ENCODE assay signal across 1 cellular context in the genomic region with DNA sequence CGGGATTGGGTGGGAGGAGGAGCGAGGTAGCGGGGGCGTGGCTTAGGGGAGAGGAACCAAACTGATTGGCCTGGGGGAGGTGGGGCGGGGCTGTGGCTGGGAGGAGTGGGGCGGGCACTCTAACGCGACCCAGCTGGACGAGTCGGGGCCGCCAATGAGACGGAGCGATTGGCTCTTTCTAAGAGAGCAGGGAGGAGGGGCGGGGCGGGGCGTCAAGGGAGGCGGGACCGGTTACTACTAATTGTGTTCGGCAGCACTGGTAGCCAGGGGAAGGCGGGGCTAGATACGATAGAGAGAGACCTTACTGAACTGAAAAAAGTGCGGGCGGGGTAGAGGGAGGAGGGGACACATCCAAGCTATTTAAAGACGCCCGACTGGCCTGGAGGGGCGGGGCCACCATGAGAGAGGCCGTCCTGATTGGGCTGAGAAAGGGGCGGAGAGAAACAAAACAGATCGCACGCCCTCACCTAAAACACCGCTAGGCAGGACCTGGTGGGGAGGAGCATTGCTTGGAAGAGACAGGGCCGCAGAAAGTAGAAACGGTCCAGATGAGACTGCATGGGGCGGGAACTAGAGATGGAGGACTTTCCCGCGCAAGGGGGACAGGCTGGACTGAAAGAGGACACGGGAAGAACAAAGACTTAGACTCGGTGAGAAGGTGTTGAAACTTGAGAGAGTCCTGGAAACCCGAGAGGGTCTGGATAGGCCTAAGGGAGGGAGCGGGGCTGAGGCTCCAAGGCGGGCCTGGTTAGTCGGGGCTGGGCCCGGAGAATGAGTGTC.
TF ChIP-seq lines count a peak whose summit lies in the region.

A gene (minus strand): TSS at position 232 of the 780 bp plus-strand sequence. CDS start 295 bp downstream, outside the sequence.

TF ChIP-seq in HEK293, 187 proteins besides CTCF, POLR2A, EP300 and RAD21 (continued from another document and continues in another):
- TF ChIP-seq, protein P1, sequence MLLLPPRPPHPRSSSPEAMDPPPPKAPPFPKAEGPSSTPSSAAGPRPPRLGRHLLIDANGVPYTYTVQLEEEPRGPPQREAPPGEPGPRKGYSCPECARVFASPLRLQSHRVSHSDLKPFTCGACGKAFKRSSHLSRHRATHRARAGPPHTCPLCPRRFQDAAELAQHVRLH (tag by site-specific recombination; IDR thresholded peaks at IDR 0.05) = no peak
- peak; percentile 68; the same call in 1 of the 2 replicates for TF ChIP-seq KLF16 (tag by site-specific recombination; IDR thresholded peaks at IDR 0.05)
- TF ChIP-seq ZNF350 (tag by site-specific recombination; IDR thresholded peaks at IDR 0.05) = no peak
- TF ChIP-seq ZNF19 (tag by site-specific recombination; IDR thresholded peaks at IDR 0.05; ENCODE audit: low read depth) = no peak
- no peak for TF ChIP-seq ZNF776 (tag by site-specific recombination; IDR thresholded peaks at IDR 0.05; ENCODE audit: borderline replicate concordance)
- no peak for TF ChIP-seq ZNF239 (tag by site-specific recombination; IDR thresholded peaks at IDR 0.05)
- no peak for TF ChIP-seq HOXC10 (CRISPR knock-in tag; IDR thresholded peaks at IDR 0.05)
- TF ChIP-seq ZNF302 (tag by site-specific recombination; IDR thresholded peaks at IDR 0.05; ENCODE audit: low read depth) = no peak
- TF ChIP-seq SP2 (tag by site-specific recombination; IDR thresholded peaks at IDR 0.05) = peak; percentile 90
- TF ChIP-seq ZNF843 (tag by site-specific recombination; IDR thresholded peaks at IDR 0.05) = no peak
- TF ChIP-seq ZNF660 (tag by site-specific recombination; IDR thresholded peaks at IDR 0.05) = peak; percentile 12; the same call in 1 of the 2 replicates
- TF ChIP-seq FEZF1 (tag by site-specific recombination; IDR thresholded peaks at IDR 0.05) = no peak
- TF ChIP-seq ZNF629 (tag by site-specific recombination; IDR thresholded peaks at IDR 0.05) = no peak; the same call in 1 of the 2 replicates
- no peak for TF ChIP-seq TCF7L2 (IDR thresholded peaks at IDR 0.05; ENCODE audit: borderline replicate concordance, low read depth, low read length)
- TF ChIP-seq, protein P2, sequence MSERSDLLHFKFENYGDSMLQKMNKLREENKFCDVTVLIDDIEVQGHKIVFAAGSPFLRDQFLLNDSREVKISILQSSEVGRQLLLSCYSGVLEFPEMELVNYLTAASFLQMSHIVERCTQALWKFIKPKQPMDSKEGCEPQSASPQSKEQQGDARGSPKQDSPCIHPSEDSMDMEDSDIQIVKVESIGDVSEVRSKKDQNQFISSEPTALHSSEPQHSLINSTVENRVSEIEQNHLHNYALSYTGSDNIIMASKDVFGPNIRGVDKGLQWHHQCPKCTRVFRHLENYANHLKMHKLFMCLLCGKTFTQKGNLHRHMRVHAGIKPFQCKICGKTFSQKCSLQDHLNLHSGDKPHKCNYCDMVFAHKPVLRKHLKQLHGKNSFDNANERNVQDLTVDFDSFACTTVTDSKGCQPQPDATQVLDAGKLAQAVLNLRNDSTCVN (tag by site-specific recombination; optimal IDR thresholded peaks at IDR 0.05) = no peak
- TF ChIP-seq REPIN1 (tag by site-specific recombination; IDR thresholded peaks at IDR 0.05; ENCODE audit: low read depth) = no peak
- no peak for TF ChIP-seq ZNF521 (tag by site-specific recombination; IDR thresholded peaks at IDR 0.05)
- no peak for TF ChIP-seq ZNF571 (tag by site-specific recombination; IDR thresholded peaks at IDR 0.05)
- no peak for TF ChIP-seq ZNF221 (tag by site-specific recombination; IDR thresholded peaks at IDR 0.05; ENCODE audit: borderline replicate concordance)
- TF ChIP-seq OVOL3 (tag by site-specific recombination; IDR thresholded peaks at IDR 0.05) = no peak
- TF ChIP-seq SCRT1 (tag by site-specific recombination; IDR thresholded peaks at IDR 0.05; ENCODE audit: borderline replicate concordance) = no peak
- TF ChIP-seq ZNF16 (tag by site-specific recombination; IDR thresholded peaks at IDR 0.05; ENCODE audit: low read depth) = no peak
- TF ChIP-seq ZNF768 (tag by site-specific recombination; IDR thresholded peaks at IDR 0.05) = no peak
- TF ChIP-seq GLIS2 (tag by site-specific recombination; IDR thresholded peaks at IDR 0.05) = no peak
- TF ChIP-seq ZNF140 (tag by site-specific recombination; IDR thresholded peaks at IDR 0.05) = no peak
- no peak for TF ChIP-seq ZBTB7A (tag by site-specific recombination; IDR thresholded peaks at IDR 0.05; ENCODE audit: low read depth)
- no peak for TF ChIP-seq ZNF596 (tag by site-specific recombination; IDR thresholded peaks at IDR 0.05)
- TF ChIP-seq ZSCAN16 (tag by site-specific recombination; IDR thresholded peaks at IDR 0.05) = no peak
- TF ChIP-seq ZNF157 (tag by site-specific recombination; IDR thresholded peaks at IDR 0.05) = no peak
- no peak for TF ChIP-seq ZNF544 (tag by site-specific recombination; IDR thresholded peaks at IDR 0.05)
- no peak for TF ChIP-seq ZNF677 (tag by site-specific recombination; IDR thresholded peaks at IDR 0.05)
- TF ChIP-seq, protein P3, sequence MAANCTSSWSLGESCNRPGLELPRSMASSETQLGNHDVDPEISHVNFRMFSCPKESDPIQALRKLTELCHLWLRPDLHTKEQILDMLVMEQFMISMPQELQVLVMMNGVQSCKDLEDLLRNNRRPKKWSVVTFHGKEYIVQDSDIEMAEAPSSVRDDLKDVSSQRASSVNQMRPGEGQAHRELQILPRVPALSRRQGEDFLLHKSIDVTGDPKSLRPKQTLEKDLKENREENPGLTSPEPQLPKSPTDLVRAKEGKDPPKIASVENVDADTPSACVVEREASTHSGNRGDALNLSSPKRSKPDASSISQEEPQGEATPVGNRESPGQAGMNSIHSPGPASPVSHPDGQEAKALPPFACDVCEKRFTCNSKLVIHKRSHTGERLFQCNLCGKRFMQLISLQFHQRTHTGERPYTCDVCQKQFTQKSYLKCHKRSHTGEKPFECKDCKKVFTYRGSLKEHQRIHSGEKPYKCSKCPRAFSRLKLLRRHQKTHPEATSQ (tag by site-specific recombination; IDR thresholded peaks at IDR 0.05) = no peak
- TF ChIP-seq, protein P4, sequence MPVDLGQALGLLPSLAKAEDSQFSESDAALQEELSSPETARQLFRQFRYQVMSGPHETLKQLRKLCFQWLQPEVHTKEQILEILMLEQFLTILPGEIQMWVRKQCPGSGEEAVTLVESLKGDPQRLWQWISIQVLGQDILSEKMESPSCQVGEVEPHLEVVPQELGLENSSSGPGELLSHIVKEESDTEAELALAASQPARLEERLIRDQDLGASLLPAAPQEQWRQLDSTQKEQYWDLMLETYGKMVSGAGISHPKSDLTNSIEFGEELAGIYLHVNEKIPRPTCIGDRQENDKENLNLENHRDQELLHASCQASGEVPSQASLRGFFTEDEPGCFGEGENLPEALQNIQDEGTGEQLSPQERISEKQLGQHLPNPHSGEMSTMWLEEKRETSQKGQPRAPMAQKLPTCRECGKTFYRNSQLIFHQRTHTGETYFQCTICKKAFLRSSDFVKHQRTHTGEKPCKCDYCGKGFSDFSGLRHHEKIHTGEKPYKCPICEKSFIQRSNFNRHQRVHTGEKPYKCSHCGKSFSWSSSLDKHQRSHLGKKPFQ (tag by site-specific recombination; IDR thresholded peaks at IDR 0.05) = no peak
- no peak for TF ChIP-seq ZXDB (tag by site-specific recombination; IDR thresholded peaks at IDR 0.05)
- TF ChIP-seq, protein P5, sequence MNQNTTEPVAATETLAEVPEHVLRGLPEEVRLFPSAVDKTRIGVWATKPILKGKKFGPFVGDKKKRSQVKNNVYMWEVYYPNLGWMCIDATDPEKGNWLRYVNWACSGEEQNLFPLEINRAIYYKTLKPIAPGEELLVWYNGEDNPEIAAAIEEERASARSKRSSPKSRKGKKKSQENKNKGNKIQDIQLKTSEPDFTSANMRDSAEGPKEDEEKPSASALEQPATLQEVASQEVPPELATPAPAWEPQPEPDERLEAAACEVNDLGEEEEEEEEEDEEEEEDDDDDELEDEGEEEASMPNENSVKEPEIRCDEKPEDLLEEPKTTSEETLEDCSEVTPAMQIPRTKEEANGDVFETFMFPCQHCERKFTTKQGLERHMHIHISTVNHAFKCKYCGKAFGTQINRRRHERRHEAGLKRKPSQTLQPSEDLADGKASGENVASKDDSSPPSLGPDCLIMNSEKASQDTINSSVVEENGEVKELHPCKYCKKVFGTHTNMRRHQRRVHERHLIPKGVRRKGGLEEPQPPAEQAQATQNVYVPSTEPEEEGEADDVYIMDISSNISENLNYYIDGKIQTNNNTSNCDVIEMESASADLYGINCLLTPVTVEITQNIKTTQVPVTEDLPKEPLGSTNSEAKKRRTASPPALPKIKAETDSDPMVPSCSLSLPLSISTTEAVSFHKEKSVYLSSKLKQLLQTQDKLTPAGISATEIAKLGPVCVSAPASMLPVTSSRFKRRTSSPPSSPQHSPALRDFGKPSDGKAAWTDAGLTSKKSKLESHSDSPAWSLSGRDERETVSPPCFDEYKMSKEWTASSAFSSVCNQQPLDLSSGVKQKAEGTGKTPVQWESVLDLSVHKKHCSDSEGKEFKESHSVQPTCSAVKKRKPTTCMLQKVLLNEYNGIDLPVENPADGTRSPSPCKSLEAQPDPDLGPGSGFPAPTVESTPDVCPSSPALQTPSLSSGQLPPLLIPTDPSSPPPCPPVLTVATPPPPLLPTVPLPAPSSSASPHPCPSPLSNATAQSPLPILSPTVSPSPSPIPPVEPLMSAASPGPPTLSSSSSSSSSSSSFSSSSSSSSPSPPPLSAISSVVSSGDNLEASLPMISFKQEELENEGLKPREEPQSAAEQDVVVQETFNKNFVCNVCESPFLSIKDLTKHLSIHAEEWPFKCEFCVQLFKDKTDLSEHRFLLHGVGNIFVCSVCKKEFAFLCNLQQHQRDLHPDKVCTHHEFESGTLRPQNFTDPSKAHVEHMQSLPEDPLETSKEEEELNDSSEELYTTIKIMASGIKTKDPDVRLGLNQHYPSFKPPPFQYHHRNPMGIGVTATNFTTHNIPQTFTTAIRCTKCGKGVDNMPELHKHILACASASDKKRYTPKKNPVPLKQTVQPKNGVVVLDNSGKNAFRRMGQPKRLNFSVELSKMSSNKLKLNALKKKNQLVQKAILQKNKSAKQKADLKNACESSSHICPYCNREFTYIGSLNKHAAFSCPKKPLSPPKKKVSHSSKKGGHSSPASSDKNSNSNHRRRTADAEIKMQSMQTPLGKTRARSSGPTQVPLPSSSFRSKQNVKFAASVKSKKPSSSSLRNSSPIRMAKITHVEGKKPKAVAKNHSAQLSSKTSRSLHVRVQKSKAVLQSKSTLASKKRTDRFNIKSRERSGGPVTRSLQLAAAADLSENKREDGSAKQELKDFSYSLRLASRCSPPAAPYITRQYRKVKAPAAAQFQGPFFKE (tag by site-specific recombination; IDR thresholded peaks at IDR 0.05; ENCODE audit: borderline replicate concordance) = no peak
- TF ChIP-seq SETDB1 (IDR thresholded peaks at IDR 0.05; ENCODE audit: insufficient read length, low read length) = no peak
- TF ChIP-seq ZNF121 (tag by site-specific recombination; IDR thresholded peaks at IDR 0.05) = no peak; the same call in 1 of the 2 replicates
- no peak for TF ChIP-seq ZNF426 (tag by site-specific recombination; IDR thresholded peaks at IDR 0.05)
- no peak for TF ChIP-seq ZNF211 (tag by site-specific recombination; IDR thresholded peaks at IDR 0.05; ENCODE audit: low read depth)
- no peak for TF ChIP-seq ZNF514 (tag by site-specific recombination; IDR thresholded peaks at IDR 0.05)
- TF ChIP-seq ZNF658 (tag by site-specific recombination; IDR thresholded peaks at IDR 0.05) = no peak
- TF ChIP-seq, protein P6, sequence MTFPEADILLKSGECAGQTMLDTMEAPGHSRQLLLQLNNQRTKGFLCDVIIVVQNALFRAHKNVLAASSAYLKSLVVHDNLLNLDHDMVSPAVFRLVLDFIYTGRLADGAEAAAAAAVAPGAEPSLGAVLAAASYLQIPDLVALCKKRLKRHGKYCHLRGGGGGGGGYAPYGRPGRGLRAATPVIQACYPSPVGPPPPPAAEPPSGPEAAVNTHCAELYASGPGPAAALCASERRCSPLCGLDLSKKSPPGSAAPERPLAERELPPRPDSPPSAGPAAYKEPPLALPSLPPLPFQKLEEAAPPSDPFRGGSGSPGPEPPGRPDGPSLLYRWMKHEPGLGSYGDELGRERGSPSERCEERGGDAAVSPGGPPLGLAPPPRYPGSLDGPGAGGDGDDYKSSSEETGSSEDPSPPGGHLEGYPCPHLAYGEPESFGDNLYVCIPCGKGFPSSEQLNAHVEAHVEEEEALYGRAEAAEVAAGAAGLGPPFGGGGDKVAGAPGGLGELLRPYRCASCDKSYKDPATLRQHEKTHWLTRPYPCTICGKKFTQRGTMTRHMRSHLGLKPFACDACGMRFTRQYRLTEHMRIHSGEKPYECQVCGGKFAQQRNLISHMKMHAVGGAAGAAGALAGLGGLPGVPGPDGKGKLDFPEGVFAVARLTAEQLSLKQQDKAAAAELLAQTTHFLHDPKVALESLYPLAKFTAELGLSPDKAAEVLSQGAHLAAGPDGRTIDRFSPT (tag by site-specific recombination; IDR thresholded peaks at IDR 0.05) = no peak
- TF ChIP-seq ZNF146 (tag by site-specific recombination; IDR thresholded peaks at IDR 0.05) = no peak
- no peak for TF ChIP-seq MYNN (tag by site-specific recombination; IDR thresholded peaks at IDR 0.05; ENCODE audit: borderline replicate concordance)
- no peak for TF ChIP-seq ZFP37 (tag by site-specific recombination; IDR thresholded peaks at IDR 0.05)
- TF ChIP-seq ZNF791 (tag by site-specific recombination; IDR thresholded peaks at IDR 0.05) = no peak
- TF ChIP-seq HOXA7 (CRISPR knock-in tag; IDR thresholded peaks at IDR 0.05; ENCODE audit: borderline replicate concordance) = no peak
- TF ChIP-seq, protein P7, sequence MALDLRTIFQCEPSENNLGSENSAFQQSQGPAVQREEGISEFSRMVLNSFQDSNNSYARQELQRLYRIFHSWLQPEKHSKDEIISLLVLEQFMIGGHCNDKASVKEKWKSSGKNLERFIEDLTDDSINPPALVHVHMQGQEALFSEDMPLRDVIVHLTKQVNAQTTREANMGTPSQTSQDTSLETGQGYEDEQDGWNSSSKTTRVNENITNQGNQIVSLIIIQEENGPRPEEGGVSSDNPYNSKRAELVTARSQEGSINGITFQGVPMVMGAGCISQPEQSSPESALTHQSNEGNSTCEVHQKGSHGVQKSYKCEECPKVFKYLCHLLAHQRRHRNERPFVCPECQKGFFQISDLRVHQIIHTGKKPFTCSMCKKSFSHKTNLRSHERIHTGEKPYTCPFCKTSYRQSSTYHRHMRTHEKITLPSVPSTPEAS (tag by site-specific recombination; IDR thresholded peaks at IDR 0.05) = no peak
- TF ChIP-seq ZNF354C (tag by site-specific recombination; IDR thresholded peaks at IDR 0.05; ENCODE audit: borderline replicate concordance, low read depth) = no peak
- TF ChIP-seq ZNF155 (tag by site-specific recombination; IDR thresholded peaks at IDR 0.05) = no peak
- peak; percentile 88 for TF ChIP-seq KLF8 (tag by site-specific recombination; IDR thresholded peaks at IDR 0.05)
- TF ChIP-seq YY1 (tag by site-specific recombination; IDR thresholded peaks at IDR 0.05) = no peak
- TF ChIP-seq, protein P8, sequence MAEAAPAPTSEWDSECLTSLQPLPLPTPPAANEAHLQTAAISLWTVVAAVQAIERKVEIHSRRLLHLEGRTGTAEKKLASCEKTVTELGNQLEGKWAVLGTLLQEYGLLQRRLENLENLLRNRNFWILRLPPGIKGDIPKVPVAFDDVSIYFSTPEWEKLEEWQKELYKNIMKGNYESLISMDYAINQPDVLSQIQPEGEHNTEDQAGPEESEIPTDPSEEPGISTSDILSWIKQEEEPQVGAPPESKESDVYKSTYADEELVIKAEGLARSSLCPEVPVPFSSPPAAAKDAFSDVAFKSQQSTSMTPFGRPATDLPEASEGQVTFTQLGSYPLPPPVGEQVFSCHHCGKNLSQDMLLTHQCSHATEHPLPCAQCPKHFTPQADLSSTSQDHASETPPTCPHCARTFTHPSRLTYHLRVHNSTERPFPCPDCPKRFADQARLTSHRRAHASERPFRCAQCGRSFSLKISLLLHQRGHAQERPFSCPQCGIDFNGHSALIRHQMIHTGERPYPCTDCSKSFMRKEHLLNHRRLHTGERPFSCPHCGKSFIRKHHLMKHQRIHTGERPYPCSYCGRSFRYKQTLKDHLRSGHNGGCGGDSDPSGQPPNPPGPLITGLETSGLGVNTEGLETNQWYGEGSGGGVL (tag by site-specific recombination; IDR thresholded peaks at IDR 0.05) = no peak
